In the genomic region with DNA sequence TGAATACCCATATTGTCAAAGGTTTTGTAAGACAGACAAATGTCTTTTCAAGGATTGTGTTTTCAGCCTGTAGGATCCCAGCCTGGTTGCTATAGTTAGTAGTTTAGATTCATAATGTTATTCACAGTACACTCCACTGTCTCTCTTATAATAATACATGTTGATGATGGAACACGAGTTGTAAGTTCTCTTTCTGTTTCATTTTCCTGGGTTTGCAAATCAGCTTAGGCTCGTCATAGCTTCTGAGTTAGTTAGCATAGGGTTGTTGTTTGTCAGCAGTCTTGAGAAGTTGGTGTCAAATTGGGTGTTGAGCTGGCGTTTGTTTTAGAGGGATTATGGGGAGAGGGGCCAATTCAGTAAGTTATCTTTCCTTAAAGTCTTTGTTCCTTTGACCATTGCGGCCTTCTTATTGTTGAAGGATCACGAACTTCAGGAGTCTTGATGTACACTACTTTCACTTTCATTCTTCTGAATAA, we compare ENCODE assay signal across 9 cellular contexts. TPM values are rescaled to one million over a fixed set of nuclear protein-coding genes. Genes with fewer than 3 reads are reported as not detected.
DNase-seq lines count a peak whose midpoint lies in the region; ATAC-seq and TF ChIP-seq lines count a peak whose summit lies in the region.
"Had no signal": no experiment of that assay in that cellular context is flagged by ENCODE, and none has a peak within 500 bp of the region (broad histone marks: within the 10 kb centered on the region; RNA-seq: fewer than 3 reads in every experiment).

No MANE protein-coding gene starts in this region.

- peaks cover 15% of the 10 kb centered on the region for H3K79me1 ChIP-seq in mesendoderm (ENCODE audit: low read length)

- ATAC-seq in GM21423 (IDR thresholded peaks at IDR 0.05; ENCODE audit: unreplicated experiment) = peak; percentile 82

- H3K36me3 ChIP-seq in GM06990 (ENCODE audit: control insufficient read depth, insufficient read depth, low read length) (peaks cover 2% of the 10 kb centered on the region; the same call in 1 of the 2 replicates), brain microvascular endothelial cell (replicated peaks) (no peaks in the 10 kb centered on the region), mesendoderm (ENCODE audit: control insufficient read depth, insufficient read depth, low read length) (no peaks in the 10 kb centered on the region)

- H3K4me1 ChIP-seq in mesendoderm (ENCODE audit: control insufficient read depth, low read depth, low read length) = peaks cover 4% of the 10 kb centered on the region

- H3K4me3 ChIP-seq in GM06990 (replicated peaks; ENCODE audit: low read depth, low read length) = peak overlapping the region; percentile 70
- H3K4me3 ChIP-seq in brain microvascular endothelial cell (ENCODE audit: low read depth, low read length) = peak overlapping the region; percentile 38
- no peak overlapping the region for H3K4me3 ChIP-seq in mesendoderm (ENCODE audit: low read length)
- H3K4me3 ChIP-seq: SK-N-MC had no signal

- H3K9ac ChIP-seq in mesendoderm (ENCODE audit: low read length) = no peak overlapping the region

- peaks cover 35% of the 10 kb centered on the region for H3K79me2 ChIP-seq in mesendoderm (ENCODE audit: control insufficient read depth, insufficient read depth, low read length)

- peak overlapping the region; percentile 61 for H3K27ac ChIP-seq in brain microvascular endothelial cell
- H3K27ac ChIP-seq in mesendoderm (ENCODE audit: low read depth, low read length) = no peak overlapping the region
- H3K27ac ChIP-seq: SK-N-MC had no signal

- in situ Hi-C loops in brain microvascular endothelial cell (cut with HindIII; ENCODE audit: low pct_ligation_motif_present, low sequenced_read_pairs) = no loop called here

- H3K4me2 ChIP-seq in mesendoderm (ENCODE audit: low read length) = no peak overlapping the region

- no peak overlapping the region for H3K18ac ChIP-seq in mesendoderm (ENCODE audit: low read length)

- no CpG with 5 or more reads among the region's 5 CpGs for WGBS in mesendoderm (ENCODE audit: extremely low coverage, insufficient coverage, low lambda C conversion rate)

- no peak for DNase-seq in GM06990 (ENCODE audit: extremely low read depth, insufficient read length)
- peak; percentile 64 for DNase-seq in HT1080 (ENCODE audit: low read depth)
- DNase-seq in brain microvascular endothelial cell = peak; percentile 35
- peak; percentile 71 for DNase-seq in mesendoderm
- DNase-seq in dedifferentiated amniotic fluid mesenchymal stem cell (ENCODE audit: extremely low spot score) = no peak
- no peak for DNase-seq in DMS53 (lab: John Stamatoyannopoulos, UW)
- DNase-seq in anterior cingulate cortex (lab: John Stamatoyannopoulos, UW) = no peak

- no peak overlapping the region for H2AK5ac ChIP-seq in mesendoderm (ENCODE audit: low read length)

- H2BK5ac ChIP-seq in mesendoderm (ENCODE audit: low read length) = no peak overlapping the region

- no peak overlapping the region for H2BK120ac ChIP-seq in mesendoderm (ENCODE audit: low read depth, low read length)

- no peak overlapping the region for H4K5ac ChIP-seq in mesendoderm (ENCODE audit: low read length)

- no peak overlapping the region for H3K4ac ChIP-seq in mesendoderm (ENCODE audit: low read depth, low read length)

- no peak overlapping the region for H3K23ac ChIP-seq in mesendoderm (ENCODE audit: low read length)

- no peaks in the 10 kb centered on the region for H3K27me3 ChIP-seq in GM06990 (replicated peaks; ENCODE audit: control insufficient read depth, insufficient read depth, low read length)
- no peaks in the 10 kb centered on the region for H3K27me3 ChIP-seq in brain microvascular endothelial cell (replicated peaks)
- no peaks in the 10 kb centered on the region for H3K27me3 ChIP-seq in mesendoderm (ENCODE audit: insufficient read depth, low read length, poor library complexity)

- no peak overlapping the region for H4K8ac ChIP-seq in mesendoderm (ENCODE audit: low read depth, low read length)

- H3K56ac ChIP-seq in mesendoderm (ENCODE audit: low read length) = no peak overlapping the region

- TF ChIP-seq CTCF in GM06990 (IDR thresholded peaks at IDR 0.05; ENCODE audit: insufficient read depth, low read length, poor library complexity, severe bottlenecking) (no peak), brain microvascular endothelial cell (IDR thresholded peaks at IDR 0.05; ENCODE audit: low read depth, low read length, missing control alignments) (no peak)

- H2BK15ac ChIP-seq in mesendoderm (replicated peaks; ENCODE audit: low read depth) = no peak overlapping the region

RNA-seq across cellular contexts. Expression of gene QKI, which starts 45.8 kb away (rescaled TPM):
- 98.5 and 125 TPM in 2 replicates for total RNA-seq in HT1080 (2014; rRNA removed; shearing (Covaris generic))
- 82.7 and 116 TPM in 2 replicates for polyA plus RNA-seq in HT1080 (2015; cell fraction: cytosol; rRNA removed)
- polyA plus RNA-seq in HT1080 (2015; cell fraction: nucleus; rRNA removed) = 89.5 and 103 TPM in 2 replicates
- polyA plus RNA-seq in mesendoderm (2013, experiment 1 of 2) = 119 TPM
- 114 TPM for polyA plus RNA-seq in mesendoderm (2013, experiment 2 of 2)

Comparison
In these comparisons a context has a peak if more than half of its experiments do, and no peak if none do; other contexts are left out.
1. DNase-seq: peak in HT1080 (single experiment), brain microvascular endothelial cell (single experiment) and mesendoderm (single experiment); none in GM06990 (single experiment), dedifferentiated amniotic fluid mesenchymal stem cell (single experiment), DMS53 (single experiment) and anterior cingulate cortex (0 of 58).